ENCODE assay signal across 28 cellular contexts in genomic region chr12:124196236-124196635, GRCh38.
"Had no signal": no experiment of that assay in that cellular context is flagged by ENCODE, and none has a peak within 500 bp of the region (broad histone marks: within the 10 kb centered on the region; RNA-seq: fewer than 3 reads in every experiment).

No MANE protein-coding gene starts in this region.

- DNase-seq: naive B cell; naive thymus-derived CD8-positive, alpha-beta T cell; nephron progenitor cell; nucleus accumbens; pancreas; retina; sigmoid colon; small intestine; stimulated activated CD4-positive, alpha-beta T cell treated with anti-CD3 and anti-CD28 coated beads, Interleukin-15, amount 100 ng/mL, for 24 hours; stimulated activated CD4-positive, alpha-beta T cell treated with anti-CD3 and anti-CD28 coated beads, Interleukin-2, amount 100 ng/mL, for 24 hours; stimulated activated CD4-positive, alpha-beta T cell treated with anti-CD3 and anti-CD28 coated beads, Interleukin-2, amount 100 ng/mL, for 48 hours; stimulated activated CD4-positive, alpha-beta T cell treated with anti-CD3 and anti-CD28 coated beads, Interleukin-4, amount 100 ng/mL, for 4 hours; stimulated activated CD8-positive, alpha-beta memory T cell treated with anti-CD3 and anti-CD28 coated beads, Interleukin-4, amount 100 ng/mL, for 48 hours; stimulated activated naive CD4-positive, alpha-beta T cell; stimulated activated naive CD8-positive, alpha-beta T cell treated with anti-CD3 and anti-CD28 coated beads, Interleukin-15, amount 100 ng/mL, for 72 hours; stimulated activated naive CD8-positive, alpha-beta T cell treated with anti-CD3 and anti-CD28 coated beads, Interleukin-15, Interleukin-2, amounts not matched to agents 100 U/mL and 50 U/mL, for 24 hours; thyroid gland; upper lobe of right lung; uterus had no signal

- H3K27ac Mint-ChIP-seq: naive B cell; natural killer cell treated with Interleukin-12 subunit alpha and Interleukin-12 subunit beta and Interleukin-15 and Interleukin-18, amount 100 ng/mL, for 72 hours; nephron progenitor cell; stimulated activated memory B cell treated with anti-CD40 and anti-IgM and Interleukin-4, amounts not matched to agents 10 μg/mL and 1 μg/mL and 100 μg/mL, for 72 hours; stimulated activated naive CD8-positive, alpha-beta T cell treated with anti-CD3 and anti-CD28 coated beads, Interleukin-15, amount 100 ng/mL, for 72 hours had no signal

- H3K9me3 Mint-ChIP-seq: natural killer cell treated with Interleukin-12 subunit alpha and Interleukin-12 subunit beta and Interleukin-15 and Interleukin-18, amount 100 ng/mL, for 72 hours had no signal

- H3K27ac ChIP-seq: neutrophil, pancreas, prostate gland, right atrium auricular region, sigmoid colon, thoracic aorta, thyroid gland, tibial nerve, upper lobe of right lung, uterus had no signal

- H3K4me3 ChIP-seq: pancreas, prostate gland, right atrium auricular region, sigmoid colon, thoracic aorta, thyroid gland, tibial nerve, upper lobe of right lung, uterus had no signal

- H3K9me3 ChIP-seq: neutrophil, pancreas, prostate gland, thoracic aorta, thyroid gland, upper lobe of right lung, uterus had no signal

- H3K36me3 Mint-ChIP-seq: naive thymus-derived CD8-positive, alpha-beta T cell; stimulated activated memory B cell treated with anti-CD40 and anti-IgM and Interleukin-4, amounts not matched to agents 10 μg/mL and 1 μg/mL and 100 μg/mL, for 72 hours had no signal

- H3K36me3 ChIP-seq: neutrophil, pancreas, prostate gland, right atrium auricular region, sigmoid colon, thoracic aorta, thyroid gland, tibial nerve, upper lobe of right lung, uterus had no signal

- FAIRE-seq: pancreas, small intestine had no signal

- H3K4me3 Mint-ChIP-seq: naive B cell; naive thymus-derived CD8-positive, alpha-beta T cell; natural killer cell treated with Interleukin-12 subunit alpha and Interleukin-12 subunit beta and Interleukin-15 and Interleukin-18, amount 100 ng/mL, for 72 hours; nephron progenitor cell; neural crest cell; stimulated activated memory B cell treated with anti-CD40 and anti-IgM and Interleukin-4, amounts not matched to agents 10 μg/mL and 1 μg/mL and 100 μg/mL, for 72 hours; stimulated activated naive CD8-positive, alpha-beta T cell treated with anti-CD3 and anti-CD28 coated beads, Interleukin-15, amount 100 ng/mL, for 72 hours; type B pancreatic cell had no signal

- H3K27me3 ChIP-seq: neutrophil, pancreas, right atrium auricular region, sigmoid colon, thyroid gland, tibial nerve, upper lobe of right lung, uterus had no signal

- H3K4me1 Mint-ChIP-seq: naive B cell; naive thymus-derived CD8-positive, alpha-beta T cell; stimulated activated memory B cell treated with anti-CD40 and anti-IgM and Interleukin-4, amounts not matched to agents 10 μg/mL and 1 μg/mL and 100 μg/mL, for 72 hours; stimulated activated naive CD8-positive, alpha-beta T cell treated with anti-CD3 and anti-CD28 coated beads, Interleukin-15, amount 100 ng/mL, for 72 hours had no signal

- ATAC-seq: naive thymus-derived CD8-positive, alpha-beta T cell; natural killer cell treated with Interleukin-12 subunit alpha and Interleukin-12 subunit beta and Interleukin-15 and Interleukin-18, amount 100 ng/mL, for 72 hours; pancreas; stimulated activated memory B cell treated with anti-CD40 and anti-IgM and Interleukin-4, amounts not matched to agents 10 μg/mL and 1 μg/mL and 100 μg/mL, for 72 hours; stimulated activated naive CD8-positive, alpha-beta T cell treated with anti-CD3 and anti-CD28 coated beads, Interleukin-15, amount 100 ng/mL, for 72 hours; stimulated activated naive CD8-positive, alpha-beta T cell treated with anti-CD3 and anti-CD28 coated beads, Interleukin-15, Interleukin-2, amounts not matched to agents 100 U/mL and 50 U/mL, for 24 hours; upper lobe of right lung had no signal

- H3K27me3 Mint-ChIP-seq: type B pancreatic cell had no signal

- H3K4me1 ChIP-seq: pancreas, prostate gland, right atrium auricular region, sigmoid colon, tibial nerve, upper lobe of right lung, uterus had no signal
